In the genomic region with DNA sequence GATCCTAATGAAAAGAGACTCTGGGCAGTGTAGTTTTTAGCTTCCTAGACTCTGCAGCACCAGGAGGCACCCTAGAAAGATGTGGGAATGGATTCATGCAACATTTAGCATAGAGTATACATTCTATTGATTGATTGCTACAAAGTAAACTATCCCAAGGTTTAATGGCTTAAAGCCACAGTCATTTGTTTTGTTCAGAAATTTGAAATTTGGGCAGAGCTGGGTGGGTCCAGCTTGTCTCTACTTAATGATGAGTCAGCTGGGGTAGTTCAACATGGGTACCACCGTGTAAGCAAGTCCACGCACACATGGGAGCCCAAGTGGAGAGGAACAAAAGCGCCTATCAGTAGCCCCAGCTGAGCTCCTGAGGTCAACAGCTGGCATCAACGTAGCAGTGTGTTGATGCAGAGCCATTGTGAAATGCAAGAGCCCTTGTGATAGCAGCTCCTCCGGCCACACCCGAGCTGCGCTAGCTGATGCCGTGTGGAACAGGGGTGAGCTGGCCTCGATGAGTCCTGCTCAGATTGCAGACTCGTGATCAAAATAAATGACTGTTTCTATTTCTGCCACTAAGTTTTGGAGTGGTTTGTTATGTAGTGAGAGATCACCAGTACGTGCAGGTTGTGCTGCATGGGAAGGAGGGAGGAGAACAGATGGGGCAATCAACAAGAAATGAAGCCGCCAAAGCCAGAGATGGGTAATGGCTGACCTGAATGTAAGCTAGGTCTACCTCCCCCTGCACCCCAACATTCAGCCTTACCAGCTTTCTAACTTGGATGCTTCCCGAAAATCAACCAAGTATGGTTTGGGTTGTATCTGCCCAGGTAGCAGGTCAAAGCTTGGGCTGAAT, we compare ENCODE assay signal across 19 cellular contexts. TPM values are rescaled to one million over a fixed set of nuclear protein-coding genes. Genes with fewer than 3 reads are reported as not detected.
A peak's percentile ranks its signal among the peaks of the same experiment; 100 is the strongest.
DNase-seq lines count a peak whose midpoint lies in the region; TF ChIP-seq lines count a peak whose summit lies in the region.
"Had no signal": no experiment of that assay in that cellular context is flagged by ENCODE, and none has a peak within 500 bp of the region (broad histone marks: within the 10 kb centered on the region; RNA-seq: fewer than 3 reads in every experiment).

No MANE protein-coding gene starts in this region.

- peak; percentile 81 for DNase-seq in DMS79 (lab: John Stamatoyannopoulos, UW)
- peak; percentile 89 for DNase-seq in NCI-H187 treated with DMSO at 0.1 percent for 48 hours (lab: John Stamatoyannopoulos, UW)
- peak; percentile 84 for DNase-seq in NCI-H748 (lab: John Stamatoyannopoulos, UW; ENCODE audit: unreplicated experiment)
- DNase-seq in fibroblast of villous mesenchyme (ENCODE audit: low read depth): peak; percentile 59
- no peak for DNase-seq in HEK293T (ENCODE audit: extremely low spot score)
- DNase-seq in substantia nigra (lab: John Stamatoyannopoulos, UW): no peak
- no peak for DNase-seq in activated CD4-positive, alpha-beta T cell treated with anti-CD3 and anti-CD28 coated beads, Interleukin-2, amount 50 U/mL, for 48 hours
- DNase-seq: activated CD4-positive, alpha-beta T cell treated with anti-CD3 and anti-CD28 coated beads for 4 hours; effector CD4-positive, alpha-beta T cell; EL; esophagus squamous epithelium; H9; left cardiac atrium; mesenchymal stem cell; NCI-H1105 treated with DMSO at 0.1 percent for 48 hours; NCI-H446 treated with DMSO at 0.1 percent for 48 hours; nucleus accumbens; retina had no signal

- CTCF ChIA-PET in HEK293T (lab: Yijun Ruan, JAX): interaction anchor here (0.7 kb wide), 1 partner anchor 93 kb away, joined by 3 read pairs; no protein-coding TSS in a partner anchor

- H3K4me3 ChIP-seq in fibroblast of villous mesenchyme (ENCODE audit: low read depth, low read length): no peak overlapping the region
- H3K4me3 ChIP-seq: esophagus squamous epithelium, thoracic aorta had no signal

- no peak overlapping the region for H3K27ac ChIP-seq in substantia nigra (ENCODE audit: low read depth, low read length, poor library complexity, severe bottlenecking)
- H3K27ac ChIP-seq: esophagus squamous epithelium, thoracic aorta had no signal

- no peak for TF ChIP-seq CTCF in fibroblast of villous mesenchyme (IDR thresholded peaks at IDR 0.05; ENCODE audit: insufficient read depth, low read depth, low read length)

- POLR2A ChIA-PET in HEK293T (lab: Yijun Ruan, JAX): no interaction called here

TF ChIP-seq in HEK293T, 16 proteins besides CTCF, POLR2A, EP300 and RAD21:
- no peak for TF ChIP-seq CTBP1 (IDR thresholded peaks at IDR 0.05; ENCODE audit: borderline replicate concordance)
- TF ChIP-seq NFRKB (IDR thresholded peaks at IDR 0.05): no peak
- no peak for TF ChIP-seq HDGF (IDR thresholded peaks at IDR 0.05; ENCODE audit: borderline replicate concordance)
TF ChIP-seq in HEK293T: peak in this region for 0.

RNA-seq across cellular contexts. Expression of gene TRAF3IP2, which starts 45.7 kb away (rescaled TPM):
- total RNA-seq in fibroblast of villous mesenchyme: 20.6 and 21.2 TPM in 2 replicates

Comparison
In these comparisons a context has a peak if more than half of its experiments do, and no peak if none do; other contexts are left out.
1. DNase-seq: peak in DMS79 (single experiment), NCI-H187 treated with DMSO at 0.1 percent for 48 hours (single experiment), NCI-H748 (single experiment) and fibroblast of villous mesenchyme (single experiment); none in HEK293T (single experiment), substantia nigra (0 of 49) and activated CD4-positive, alpha-beta T cell treated with anti-CD3 and anti-CD28 coated beads, Interleukin-2, amount 50 U/mL, for 48 hours (0 of 2).